8 cellular contexts compared by ENCODE assay signal in the genomic region with DNA sequence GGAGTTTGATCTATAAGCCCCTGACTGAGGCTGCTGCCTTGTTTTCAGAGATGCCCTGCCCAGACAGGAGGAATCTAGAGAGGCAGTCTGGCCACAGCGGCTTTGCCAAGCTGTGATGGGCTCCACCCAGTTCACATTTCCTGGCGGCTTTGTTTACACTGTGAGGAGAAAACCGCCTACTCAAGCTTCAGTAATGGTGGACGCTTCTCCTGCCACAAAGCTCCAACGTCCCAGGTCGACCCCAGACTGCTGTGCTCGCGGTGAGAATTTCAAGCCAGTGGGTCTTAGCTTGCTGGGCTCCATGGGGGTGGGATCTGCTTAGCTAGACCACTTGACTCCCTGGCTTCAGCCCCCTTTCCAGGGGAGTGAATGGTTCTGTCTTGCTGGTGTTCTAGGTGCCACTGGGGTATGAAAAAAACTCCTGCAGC. TPM values are rescaled to one million over a fixed set of nuclear protein-coding genes. Genes with fewer than 3 reads are reported as not detected.
DNase-seq lines count a peak whose midpoint lies in the region; ATAC-seq and TF ChIP-seq lines count a peak whose summit lies in the region.
"Not testable (repeated sequence)": the region's sequence is repeated elsewhere in the genome, so short reads cannot be mapped to it uniquely, and the experiment has no call there.

No MANE protein-coding gene starts in this region.

- H3K36me3 Mint-ChIP-seq in CD4-positive, alpha-beta T cell (ENCODE audit: low read depth): peaks cover 15% of the 10 kb centered on the region
- H3K36me3 Mint-ChIP-seq in activated CD4-positive, alpha-beta memory T cell treated with anti-CD3 and anti-CD28 coated beads, Interleukin-2, amount 10 ng/mL, durations not matched to agents 7 days and 5 days (ENCODE audit: low read depth): not testable (repeated sequence)

- H3K9me3 Mint-ChIP-seq in CD4-positive, alpha-beta T cell; activated CD4-positive, alpha-beta memory T cell treated with anti-CD3 and anti-CD28 coated beads, Interleukin-2, amount 10 ng/mL, durations not matched to agents 7 days and 5 days: not testable (repeated sequence)

- not testable (repeated sequence) for H3K9me3 ChIP-seq in CD4-positive, alpha-beta T cell (ENCODE audit: control insufficient read depth, low read length); colonic mucosa; skeletal muscle satellite cell (replicated peaks; ENCODE audit: low read length)
- peaks cover 0 to 15% of the 10 kb centered on the region in 2 donors for H3K9me3 ChIP-seq in left lung

- peak overlapping the region; percentile 71 for H3K4me3 Mint-ChIP-seq in CD4-positive, alpha-beta T cell
- peak overlapping the region; percentile 69 for H3K4me3 Mint-ChIP-seq in activated CD4-positive, alpha-beta memory T cell treated with anti-CD3 and anti-CD28 coated beads, Interleukin-2, amount 10 ng/mL, durations not matched to agents 7 days and 5 days

- H3K9ac ChIP-seq in colonic mucosa (ENCODE audit: low read depth in 2 of 2, low read length in 2 of 2): peak overlapping the region; percentile 5 to 26
- not testable (repeated sequence) for H3K9ac ChIP-seq in skeletal muscle satellite cell (ENCODE audit: low read depth, low read length)

- CTCF ChIA-PET in CD4-positive, alpha-beta T cell (lab: Charles Lee): not testable (repeated sequence)
- CTCF ChIA-PET in RWPE1 (lab: Yijun Ruan, JAX): interaction anchor here (0.6 to 1.0 kb wide), 2 partner anchors 28 to 102 kb away, joined by 3 to 9 read pairs; no protein-coding TSS in a partner anchor
- CTCF ChIA-PET in activated CD4-positive, alpha-beta memory T cell treated with anti-CD3 and anti-CD28 coated beads, Interleukin-2, amount 10 ng/mL, durations not matched to agents 7 days and 5 days (lab: Charles Lee): interaction anchor here (0.9 to 9.1 kb wide), 2 partner anchors 10 to 97 kb away, joined by 3 to 125 read pairs; no protein-coding TSS in a partner anchor

- H3K27me3 Mint-ChIP-seq in CD4-positive, alpha-beta T cell; activated CD4-positive, alpha-beta memory T cell treated with anti-CD3 and anti-CD28 coated beads, Interleukin-2, amount 10 ng/mL, durations not matched to agents 7 days and 5 days: not testable (repeated sequence)

- peak overlapping the region; percentile 81 for H3K27ac Mint-ChIP-seq in CD4-positive, alpha-beta T cell
- peak overlapping the region; percentile 66 for H3K27ac Mint-ChIP-seq in activated CD4-positive, alpha-beta memory T cell treated with anti-CD3 and anti-CD28 coated beads, Interleukin-2, amount 10 ng/mL, durations not matched to agents 7 days and 5 days

- not testable (repeated sequence) for H3K4me1 ChIP-seq in colonic mucosa, left lung
- H3K4me1 ChIP-seq in skeletal muscle satellite cell (ENCODE audit: control insufficient read depth, insufficient read depth, low read length): peaks cover 24% of the 10 kb centered on the region

- peak in 7 of 10 experiments; percentile 4 to 27 (median 14) for DNase-seq in CD4-positive, alpha-beta T cell
- DNase-seq in NCI-H2107 treated with DMSO at 0.1 percent for 48 hours (lab: John Stamatoyannopoulos, UW; ENCODE audit: unreplicated experiment): peak; percentile 34
- not testable (repeated sequence) for DNase-seq in RWPE1 (ENCODE audit: low spot score); activated CD4-positive, alpha-beta memory T cell treated with anti-CD3 and anti-CD28 coated beads, Interleukin-2, amount 10 ng/mL, durations not matched to agents 7 days and 5 days
- DNase-seq in colonic mucosa: peak; percentile 68
- peak in 1 of 2 donors; percentile 38 for DNase-seq in left lung

- TF ChIP-seq CTCF in CD4-positive, alpha-beta T cell (IDR thresholded peaks at IDR 0.05); RWPE1 (conservative IDR thresholded peaks at IDR 0.05; ENCODE audit: low read depth); colonic mucosa (IDR thresholded peaks at IDR 0.05); left lung (IDR thresholded peaks at IDR 0.05): not testable (repeated sequence)

- peak overlapping the region; percentile 71 for H3K4me2 ChIP-seq in skeletal muscle satellite cell (ENCODE audit: low read length)

- H3K27ac ChIP-seq in CD4-positive, alpha-beta T cell (ENCODE audit: low read depth, low read length); colonic mucosa: not testable (repeated sequence)
- H3K27ac ChIP-seq in RWPE1 (peak overlapping the region; percentile 32), left lung (peak overlapping the region in 1 of 2 donors; percentile 50)

- POLR2A ChIA-PET in CD4-positive, alpha-beta T cell (lab: Charles Lee): interaction anchor here (0.8 to 1.3 kb wide), 3 partner anchors 9 to 91 kb away, joined by 3 to 6 read pairs (median 4); a partner anchor contains a TSS
- POLR2A ChIA-PET in RWPE1 (lab: Yijun Ruan, JAX; ENCODE audit: low non-redundant PET): not testable (repeated sequence)
- POLR2A ChIA-PET in activated CD4-positive, alpha-beta memory T cell treated with anti-CD3 and anti-CD28 coated beads, Interleukin-2, amount 10 ng/mL, durations not matched to agents 7 days and 5 days (lab: Charles Lee): interaction anchor here (0.8 to 1.1 kb wide), 3 partner anchors 26 to 167 kb away, joined by 3 to 6 read pairs (median 3); a partner anchor contains a TSS

- H3K4me3 ChIP-seq in colonic mucosa: peak overlapping the region; percentile 17
- H3K4me3 ChIP-seq in left lung: not testable (repeated sequence)
- peak overlapping the region; percentile 57 for H3K4me3 ChIP-seq in skeletal muscle satellite cell (ENCODE audit: low read length)

- ATAC-seq in CD4-positive, alpha-beta T cell (ENCODE audit: poor library complexity): peak; percentile 71
- ATAC-seq in HG03196 (IDR thresholded peaks at IDR 0.05; ENCODE audit: unreplicated experiment) (peak; percentile 54), left lung (peak; percentile 72)

- intact Hi-C loops in CD4-positive, alpha-beta T cell (cut with DNase I, micrococcal nuclease): loop anchor here in 1 of 2 experiments (10.0 kb wide), 1 partner anchor 796 kb away; no protein-coding TSS in a partner anchor
- intact Hi-C loops in colonic mucosa (cut with DNase I): not testable (repeated sequence)
- intact Hi-C loops in left lung (cut with DNase I): loop anchor here in 1 of 2 donors (10.0 kb wide), 1 partner anchor 96 kb away; no protein-coding TSS in a partner anchor

- H3K27me3 ChIP-seq in CD4-positive, alpha-beta T cell (ENCODE audit: control insufficient read depth, insufficient read depth, low read length); colonic mucosa; left lung; skeletal muscle satellite cell (ENCODE audit: control insufficient read depth, insufficient read depth, low read length): not testable (repeated sequence)

- H3K4me1 Mint-ChIP-seq in CD4-positive, alpha-beta T cell (ENCODE audit: low read depth): peaks cover 29% of the 10 kb centered on the region
- H3K4me1 Mint-ChIP-seq in activated CD4-positive, alpha-beta memory T cell treated with anti-CD3 and anti-CD28 coated beads, Interleukin-2, amount 10 ng/mL, durations not matched to agents 7 days and 5 days: not testable (repeated sequence)

- H3K36me3 ChIP-seq in colonic mucosa; skeletal muscle satellite cell (ENCODE audit: insufficient read depth, low read length): not testable (repeated sequence)
- peaks cover 0 to 14% of the 10 kb centered on the region in 2 donors for H3K36me3 ChIP-seq in left lung

RNA-seq across cellular contexts. Expression of a gene that starts 26.3 kb away (rescaled TPM):
- total RNA-seq in CD4-positive, alpha-beta T cell: 1 to 10 TPM; 8.5 to 8.6 TPM
- total RNA-seq in activated CD4-positive, alpha-beta memory T cell treated with anti-CD3 and anti-CD28 coated beads, Interleukin-2, amount 10 ng/mL, durations not matched to agents 7 days and 5 days: 10 to 100 TPM in 1 of 2 experiments, 1 to 10 TPM in 1; 9.5 to 12.6 TPM
- total RNA-seq in colonic mucosa: 10 to 100 TPM; 13.6 to 22.6 TPM
- total RNA-seq in left lung: 10 to 100 TPM; 13.0 to 15.5 TPM
- total RNA-seq in skeletal muscle satellite cell (2012; rRNA removed): 11.1 and 13.9 TPM in 2 replicates
